ENCODE assay signal across 29 cellular contexts in genomic region chr7:44246396-44247113, GRCh38. TPM values are rescaled to one million over a fixed set of nuclear protein-coding genes. Genes with fewer than 3 reads are reported as not detected.
"Had no signal": no experiment of that assay in that cellular context is flagged by ENCODE, and none has a peak within 500 bp of the region (broad histone marks: within the 10 kb centered on the region; RNA-seq: fewer than 3 reads in every experiment).

No MANE protein-coding gene starts in this region.

- H3K36me3 ChIP-seq: adrenal gland, ascending aorta, heart left ventricle, stomach, thyroid gland, upper lobe of left lung had no signal

- H3K27ac ChIP-seq: adrenal gland, ascending aorta, heart left ventricle, parathyroid adenoma, psoas muscle, stomach, thyroid gland, upper lobe of left lung had no signal

- H3K4me2 ChIP-seq: smooth muscle cell had no signal

- H3K4me3 ChIP-seq: adrenal gland, ascending aorta, heart left ventricle, psoas muscle, smooth muscle cell, stomach, thyroid gland, upper lobe of left lung had no signal

- ATAC-seq: activated T-cell treated with anti-CD3 and anti-CD28 coated beads, Interleukin-2, amount 50 U/mL, for 72 hours; effector memory CD8-positive, alpha-beta T cell; esophagus mucosa; heart left ventricle; naive thymus-derived CD8-positive, alpha-beta T cell; psoas muscle; stimulated activated naive B cell treated with anti-CD40 and anti-IgM and Interleukin-4, amounts not matched to agents 10 μg/mL and 1 μg/mL and 100 μg/mL, for 72 hours had no signal

- H3K9ac ChIP-seq: parathyroid adenoma had no signal

- H2AFZ ChIP-seq: parathyroid adenoma had no signal

- H3K9me3 Mint-ChIP-seq: activated naive CD8-positive, alpha-beta T cell treated with anti-CD3 and anti-CD28 coated beads for 36 hours; activated T-cell treated with anti-CD3 and anti-CD28 coated beads, Interleukin-2, amount 50 U/mL, for 72 hours; brain; effector memory CD8-positive, alpha-beta T cell; immature natural killer cell; memory B cell; naive thymus-derived CD8-positive, alpha-beta T cell; neural crest cell; stimulated activated naive B cell treated with anti-CD40 and anti-IgM and Interleukin-4, amounts not matched to agents 10 μg/mL and 1 μg/mL and 100 μg/mL, for 72 hours had no signal

- H3K27ac Mint-ChIP-seq: activated naive CD8-positive, alpha-beta T cell treated with anti-CD3 and anti-CD28 coated beads for 36 hours; activated T-cell treated with anti-CD3 and anti-CD28 coated beads, Interleukin-2, amount 50 U/mL, for 72 hours; effector memory CD8-positive, alpha-beta T cell; immature natural killer cell; memory B cell; stimulated activated naive B cell treated with anti-CD40 and anti-IgM and Interleukin-4, amounts not matched to agents 10 μg/mL and 1 μg/mL and 100 μg/mL, for 72 hours had no signal

- H3K36me3 Mint-ChIP-seq: activated naive CD8-positive, alpha-beta T cell treated with anti-CD3 and anti-CD28 coated beads for 36 hours; brain; immature natural killer cell; memory B cell; naive thymus-derived CD8-positive, alpha-beta T cell; stimulated activated naive B cell treated with anti-CD40 and anti-IgM and Interleukin-4, amounts not matched to agents 10 μg/mL and 1 μg/mL and 100 μg/mL, for 72 hours had no signal

- H3K4me1 Mint-ChIP-seq: activated naive CD8-positive, alpha-beta T cell treated with anti-CD3 and anti-CD28 coated beads for 36 hours; brain; immature natural killer cell; memory B cell; neural crest cell had no signal

- H3K9me3 ChIP-seq: adrenal gland, ascending aorta, heart left ventricle, psoas muscle, stomach, thyroid gland, upper lobe of left lung had no signal

- H3K4me3 Mint-ChIP-seq: activated naive CD8-positive, alpha-beta T cell treated with anti-CD3 and anti-CD28 coated beads for 36 hours; activated T-cell treated with anti-CD3 and anti-CD28 coated beads, Interleukin-2, amount 50 U/mL, for 72 hours; brain; effector memory CD8-positive, alpha-beta T cell; immature natural killer cell; memory B cell; naive thymus-derived CD8-positive, alpha-beta T cell; neural crest cell; stimulated activated naive B cell treated with anti-CD40 and anti-IgM and Interleukin-4, amounts not matched to agents 10 μg/mL and 1 μg/mL and 100 μg/mL, for 72 hours had no signal

- H3K79me2 ChIP-seq: parathyroid adenoma had no signal

- DNase-seq: activated CD4-positive, alpha-beta T cell treated with anti-CD3 and anti-CD28 coated beads for 4 hours; activated CD4-positive, alpha-beta T cell treated with anti-CD3 and anti-CD28 coated beads, Interleukin-2, amount 50 U/mL, for 4 hours; activated naive CD4-positive, alpha-beta T cell; activated naive CD8-positive, alpha-beta T cell treated with anti-CD3 and anti-CD28 coated beads for 36 hours; activated T-cell treated with anti-CD3 and anti-CD28 coated beads for 4 hours; activated T-cell treated with anti-CD3 and anti-CD28 coated beads, Interleukin-2, amount 50 U/mL, for 72 hours; adrenal gland; cortex of kidney; effector memory CD8-positive, alpha-beta T cell; foreskin fibroblast; heart left ventricle; hypothalamus; immature natural killer cell; naive thymus-derived CD8-positive, alpha-beta T cell; occipital lobe; psoas muscle; stimulated activated CD4-positive, alpha-beta T cell treated with anti-CD3 and anti-CD28 coated beads, Interleukin-15, amount 100 ng/mL, for 24 hours; stimulated activated CD4-positive, alpha-beta T cell treated with anti-CD3 and anti-CD28 coated beads, Interleukin-2, amount 100 ng/mL, for 24 hours; stimulated activated naive B cell treated with anti-CD40 and anti-IgM and Interleukin-4, amounts not matched to agents 10 μg/mL and 1 μg/mL and 100 μg/mL, for 72 hours; stomach; thyroid gland had no signal

- H3K27me3 ChIP-seq: adrenal gland, ascending aorta, heart left ventricle, thyroid gland, upper lobe of left lung had no signal

- H3K27me3 Mint-ChIP-seq: activated naive CD8-positive, alpha-beta T cell treated with anti-CD3 and anti-CD28 coated beads for 36 hours; brain; effector memory CD8-positive, alpha-beta T cell; memory B cell had no signal

- H3K4me1 ChIP-seq: adrenal gland, ascending aorta, parathyroid adenoma, thyroid gland, upper lobe of left lung had no signal

RNA-seq across cellular contexts. Expression of gene GCK, which starts 57.3 kb away (rescaled TPM):
- total RNA-seq: esophagus mucosa, psoas muscle had no signal
- polyA plus RNA-seq: immature natural killer cell had no signal
